2 cellular contexts compared by ENCODE assay signal in genomic region chr19:30222428-30222873, GRCh38.
TF ChIP-seq lines count a peak whose summit lies in the region.

No MANE protein-coding gene starts in this region.

TF ChIP-seq in GM23338, 12 proteins besides CTCF, POLR2A, EP300 and RAD21 (continued from another document):
- no peak for TF ChIP-seq ZNF462 (CRISPR knock-in tag; IDR thresholded peaks at IDR 0.05)
- no peak for TF ChIP-seq ZNF331 (CRISPR knock-in tag; IDR thresholded peaks at IDR 0.05; ENCODE audit: low read depth)
- TF ChIP-seq EZH2phosphoT487 (IDR thresholded peaks at IDR 0.05; ENCODE audit: unreplicated experiment): no peak
- TF ChIP-seq POLR2AphosphoS5 (IDR thresholded peaks at IDR 0.05; ENCODE audit: low read depth): no peak
- TF ChIP-seq NANOG (IDR thresholded peaks at IDR 0.05; ENCODE audit: borderline replicate concordance): no peak
- TF ChIP-seq ETS1 (IDR thresholded peaks at IDR 0.05): no peak

TF ChIP-seq in liver, 16 proteins besides CTCF, POLR2A, EP300 and RAD21 (continued from another document):
- TF ChIP-seq RXRA (IDR thresholded peaks at IDR 0.05) (no peak), FOXA1 (IDR thresholded peaks at IDR 0.05) (no peak), YY1 (IDR thresholded peaks at IDR 0.05) (no peak)
